8 cellular contexts compared by ENCODE assay signal in genomic region chr3:42159706-42160472, GRCh38.
DNase-seq lines count a peak whose midpoint lies in the region; ATAC-seq and TF ChIP-seq lines count a peak whose summit lies in the region.

No MANE protein-coding gene starts in this region.

- no peak overlapping the region for H2AFZ ChIP-seq in SK-N-SH (ENCODE audit: low read depth)

- no peaks in the 10 kb centered on the region for H3K9me2 ChIP-seq in SK-N-SH

- H3K9ac ChIP-seq in SK-N-SH (no peak overlapping the region), colonic mucosa (ENCODE audit: low read depth in 2 of 2, low read length in 2 of 2) (peak overlapping the region; percentile 15 to 29)

- H3K79me2 ChIP-seq in SK-N-SH (ENCODE audit: insufficient read depth) = no peaks in the 10 kb centered on the region; the same call in 1 of the 2 replicates

- no peaks in the 10 kb centered on the region for H3K36me3 ChIP-seq in SK-N-SH (replicated peaks in 1 of 2; ENCODE audit: control insufficient read depth in 1 of 2, insufficient read depth in 2 of 2, low read length in 1 of 2)
- H3K36me3 ChIP-seq in colonic mucosa = no peaks in the 10 kb centered on the region
- H3K36me3 ChIP-seq in lung (ENCODE audit: control insufficient read depth in 2 of 2, insufficient read depth in 2 of 2, low read length in 2 of 2) = no peaks in the 10 kb centered on the region
- H3K36me3 ChIP-seq in tibial nerve = no peaks in the 10 kb centered on the region

- peaks cover 7% of the 10 kb centered on the region for H3F3A ChIP-seq in SK-N-SH (replicated peaks; ENCODE audit: insufficient read depth)

- 64% methylated on average over 10 of the region's 16 CpGs for WGBS in SK-N-SH (ENCODE audit: low lambda C conversion rate)
- 27 to 48% methylated on average over 16 of the region's 16 CpGs for WGBS in lung, 2 donors
- WGBS in tibial nerve, 2 donors = 26 to 36% methylated on average over 15 to 16 of the region's 16 CpGs

- H3K4me1 ChIP-seq in SK-N-SH (ENCODE audit: control insufficient read depth in 1 of 2, insufficient read depth in 2 of 2, low read depth in 1 of 2, low read length in 1 of 2) = peaks cover 3 to 35% of the 10 kb centered on the region in 2 experiments; a peak in 3 of 4 replicates
- H3K4me1 ChIP-seq in colonic mucosa = peaks cover 9% of the 10 kb centered on the region
- peaks cover 11 to 16% of the 10 kb centered on the region in 2 donors for H3K4me1 ChIP-seq in lung (ENCODE audit: control insufficient read depth in 2 of 2, insufficient read depth in 2 of 2, low read length in 2 of 2)
- peaks cover 0 to 43% (median 27%) of the 10 kb centered on the region in 4 donors for H3K4me1 ChIP-seq in tibial nerve

- ATAC-seq in HG03108 (IDR thresholded peaks at IDR 0.05; ENCODE audit: unreplicated experiment) = peak; percentile 80
- ATAC-seq in lung (ENCODE audit: insufficient read depth, low FRiP score) = peak; percentile 91

- H3K9me3 ChIP-seq in SK-N-SH (no peaks in the 10 kb centered on the region), colonic mucosa (no peaks in the 10 kb centered on the region), lung (ENCODE audit: control insufficient read depth in 2 of 2, insufficient read depth in 1 of 2, low read length in 1 of 2) (no peaks in the 10 kb centered on the region), tibial nerve (no peaks in the 10 kb centered on the region)

- CTCF ChIA-PET in SK-N-SH (lab: Yijun Ruan, JAX) = interaction anchor here (1.5 to 2.8 kb wide), 5 partner anchors 10 to 60 kb away, joined by 3 to 11 read pairs (median 6); no protein-coding TSS in a partner anchor

- TF ChIP-seq RAD21 in SK-N-SH (IDR thresholded peaks at IDR 0.05; ENCODE audit: low read length) = no peak

- DNase-seq in activated T-cell treated with anti-CD3 and anti-CD28 coated beads for 1 hour (ENCODE audit: low read depth) (peak; percentile 10), activated T-cell treated with anti-CD3 and anti-CD28 coated beads for 4 hours (no peak), SK-N-SH (peak; percentile 86), colonic mucosa (peak; percentile 89), lung (ENCODE audit: low spot score) (peak; percentile 86), tibial nerve (ENCODE audit: low spot score in 2 of 2) (peak in 1 of 2 donors; percentile 13), midbrain (lab: John Stamatoyannopoulos, UW) (no peak)

- H4K20me1 ChIP-seq in SK-N-SH (ENCODE audit: insufficient read depth) = no peaks in the 10 kb centered on the region

- no peak overlapping the region; the same call in 1 of the 2 replicates for H3K4me2 ChIP-seq in SK-N-SH

- no peaks in the 10 kb centered on the region for H3K27me3 ChIP-seq in SK-N-SH (ENCODE audit: insufficient read depth)
- no peaks in the 10 kb centered on the region for H3K27me3 ChIP-seq in colonic mucosa
- H3K27me3 ChIP-seq in lung (ENCODE audit: control insufficient read depth, insufficient read depth) = no peaks in the 10 kb centered on the region
- no peaks in the 10 kb centered on the region for H3K27me3 ChIP-seq in tibial nerve

- TF ChIP-seq CTCF in SK-N-SH (IDR thresholded peaks at IDR 0.05) (no peak), colonic mucosa (IDR thresholded peaks at IDR 0.05) (no peak), lung (IDR thresholded peaks at IDR 0.05; ENCODE audit: control extremely low read depth, extremely low read depth) (no peak), tibial nerve (IDR thresholded peaks at IDR 0.05) (no peak)

- TF ChIP-seq POLR2A in tibial nerve (IDR thresholded peaks at IDR 0.05) = no peak

- peak overlapping the region in 1 of 2 experiments; percentile 83; a peak in 2 of 4 replicates for H3K27ac ChIP-seq in SK-N-SH (ENCODE audit: low read depth in 2 of 2, low read length in 1 of 2)
- peak overlapping the region; percentile 73 for H3K27ac ChIP-seq in colonic mucosa
- peak overlapping the region in 1 of 2 donors; percentile 96 for H3K27ac ChIP-seq in lung (ENCODE audit: low read depth in 1 of 2, low read length in 1 of 2)
- peak overlapping the region in 3 of 4 donors; percentile 23 to 71 (median 38) for H3K27ac ChIP-seq in tibial nerve

- TF ChIP-seq EP300 in SK-N-SH (IDR thresholded peaks at IDR 0.05; ENCODE audit: borderline replicate concordance in 1 of 2, low read depth in 1 of 2, low read length in 1 of 2) (no peak), tibial nerve (IDR thresholded peaks at IDR 0.05) (no peak)

- POLR2A ChIA-PET in SK-N-SH (lab: Yijun Ruan, JAX) = interaction anchor here (0.6 to 1.0 kb wide), 2 partner anchors 11 to 48 kb away, joined by 3 to 5 read pairs; no protein-coding TSS in a partner anchor

- intact Hi-C loops in colonic mucosa (cut with DNase I) = no loop called here

- H3K4me3 ChIP-seq in SK-N-SH (ENCODE audit: low read depth in 2 of 2, low read length in 1 of 2) (peak overlapping the region in 1 of 2 experiments; percentile 38; a peak in 2 of 4 replicates), colonic mucosa (peak overlapping the region; percentile 17), lung (no peak overlapping the region), tibial nerve (peak overlapping the region in 1 of 4 donors; percentile 9)

TF ChIP-seq in SK-N-SH, 30 proteins besides CTCF, POLR2A, EP300 and RAD21:
- TF ChIP-seq, protein P1, sequence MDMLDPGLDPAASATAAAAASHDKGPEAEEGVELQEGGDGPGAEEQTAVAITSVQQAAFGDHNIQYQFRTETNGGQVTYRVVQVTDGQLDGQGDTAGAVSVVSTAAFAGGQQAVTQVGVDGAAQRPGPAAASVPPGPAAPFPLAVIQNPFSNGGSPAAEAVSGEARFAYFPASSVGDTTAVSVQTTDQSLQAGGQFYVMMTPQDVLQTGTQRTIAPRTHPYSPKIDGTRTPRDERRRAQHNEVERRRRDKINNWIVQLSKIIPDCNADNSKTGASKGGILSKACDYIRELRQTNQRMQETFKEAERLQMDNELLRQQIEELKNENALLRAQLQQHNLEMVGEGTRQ (IDR thresholded peaks at IDR 0.05; ENCODE audit: borderline replicate concordance, low read depth, low read length) = no peak
- TF ChIP-seq REST (IDR thresholded peaks at IDR 0.05; ENCODE audit: low read depth, low read length) (no peak), RFX5 (IDR thresholded peaks at IDR 0.05; ENCODE audit: low read length) (no peak), ZBTB33 (IDR thresholded peaks at IDR 0.05; ENCODE audit: borderline replicate concordance, low read depth) (no peak), NFIC (IDR thresholded peaks at IDR 0.05; ENCODE audit: borderline replicate concordance) (no peak)
- TF ChIP-seq, protein P2, sequence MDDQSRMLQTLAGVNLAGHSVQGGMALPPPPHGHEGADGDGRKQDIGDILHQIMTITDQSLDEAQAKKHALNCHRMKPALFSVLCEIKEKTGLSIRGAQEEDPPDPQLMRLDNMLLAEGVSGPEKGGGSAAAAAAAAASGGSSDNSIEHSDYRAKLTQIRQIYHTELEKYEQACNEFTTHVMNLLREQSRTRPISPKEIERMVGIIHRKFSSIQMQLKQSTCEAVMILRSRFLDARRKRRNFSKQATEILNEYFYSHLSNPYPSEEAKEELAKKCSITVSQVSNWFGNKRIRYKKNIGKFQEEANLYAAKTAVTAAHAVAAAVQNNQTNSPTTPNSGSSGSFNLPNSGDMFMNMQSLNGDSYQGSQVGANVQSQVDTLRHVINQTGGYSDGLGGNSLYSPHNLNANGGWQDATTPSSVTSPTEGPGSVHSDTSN (IDR thresholded peaks at IDR 0.05) = 0 out of 2 replicates have a peak, but pooled peaks have one; percentile 10
TF ChIP-seq in SK-N-SH: peak in this region for 1.

Comparison
In these comparisons a context has a peak if more than half of its experiments do, and no peak if none do; other contexts are left out.
1. DNase-seq: peak in activated T-cell treated with anti-CD3 and anti-CD28 coated beads for 1 hour (single experiment), SK-N-SH (single experiment), colonic mucosa (single experiment) and lung (single experiment); none in activated T-cell treated with anti-CD3 and anti-CD28 coated beads for 4 hours (single experiment) and midbrain (single experiment).